Comparison of ENCODE assay signal across 8 cellular contexts in genomic region chr15:80695099-80695910, GRCh38. TPM values are rescaled to one million over a fixed set of nuclear protein-coding genes. Genes with fewer than 3 reads are reported as not detected.
DNase-seq lines count a peak whose midpoint lies in the region; ATAC-seq and TF ChIP-seq lines count a peak whose summit lies in the region.

Gene ABHD17C, plus strand, starts transcription at chr15:80695310. Its CDS starts 120 bp downstream, at chr15:80695430.

- peaks cover 13% of the 10 kb centered on the region; the same call in 1 of the 2 replicates for H4K20me1 ChIP-seq in GM23248 (ENCODE audit: insufficient read depth)
- H4K20me1 ChIP-seq in smooth muscle cell (ENCODE audit: low read depth): peaks cover 36% of the 10 kb centered on the region

- no peaks in the 10 kb centered on the region for H3K9me3 Mint-ChIP-seq in central memory CD8-positive, alpha-beta T cell

- H3K9me3 ChIP-seq in GM23248 (ENCODE audit: low read depth) (no peaks in the 10 kb centered on the region), smooth muscle cell (replicated peaks; ENCODE audit: low read depth) (no peaks in the 10 kb centered on the region)

- H3K4me2 ChIP-seq in GM23248 (ENCODE audit: unreplicated experiment) (peak within 1 kb of the TSS; percentile 98), smooth muscle cell (peak within 1 kb of the TSS; percentile 98)

- H3K4me1 Mint-ChIP-seq in central memory CD8-positive, alpha-beta T cell: peaks cover 42% of the 10 kb centered on the region

- H3K79me2 ChIP-seq in GM23248 (ENCODE audit: insufficient read depth): peaks cover 46% of the 10 kb centered on the region
- H3K79me2 ChIP-seq in smooth muscle cell (ENCODE audit: low read depth): peaks cover 8% of the 10 kb centered on the region

- no peaks in the 10 kb centered on the region for H3K9me2 ChIP-seq in GM23248 (ENCODE audit: insufficient read depth)

- H2AFZ ChIP-seq in GM23248 (peak within 1 kb of the TSS; percentile 86), smooth muscle cell (ENCODE audit: low read depth) (peak within 1 kb of the TSS; percentile 89)

- 0 to 1% methylated on average over 50 to 69 of the region's 122 CpGs for WGBS in GM23248 (ENCODE audit: low coverage in 1 of 2, low lambda C conversion rate in 2 of 2, missing lambda C conversion rate in 2 of 2), 2 experiments
- WGBS in smooth muscle cell (ENCODE audit: low lambda C conversion rate): under 1% methylated on average over 54 of the region's 122 CpGs

- H3K27ac ChIP-seq in GM23248: 0 out of 2 replicates have a peak within 1 kb of the TSS, but pooled peaks have one; percentile 35
- no peak within 1 kb of the TSS for H3K27ac ChIP-seq in smooth muscle cell (ENCODE audit: low read depth)

- TF ChIP-seq CTCF in LNCaP clone FGC (IDR thresholded peaks at IDR 0.05; ENCODE audit: control insufficient read depth, extremely low read depth, insufficient read depth) (no peak), smooth muscle cell (IDR thresholded peaks at IDR 0.05; ENCODE audit: borderline replicate concordance, insufficient read depth, poor library complexity, severe bottlenecking) (no peak)

- H3K4me1 ChIP-seq in GM23248 (ENCODE audit: insufficient read depth) (peaks cover 32% of the 10 kb centered on the region), smooth muscle cell (ENCODE audit: low read depth) (no peaks in the 10 kb centered on the region)

- peak within 1 kb of the TSS; percentile 90 for H3K4me3 Mint-ChIP-seq in central memory CD8-positive, alpha-beta T cell

- peak within 1 kb of the TSS; percentile 85 for H3K27ac Mint-ChIP-seq in central memory CD8-positive, alpha-beta T cell (ENCODE audit: low read depth)

- in situ Hi-C loops in GM23248 (cut with MboI): no loop called here

- peaks cover 17% of the 10 kb centered on the region for H3F3A ChIP-seq in GM23248 (ENCODE audit: insufficient read depth)
- H3F3A ChIP-seq in smooth muscle cell (ENCODE audit: low read depth): no peaks in the 10 kb centered on the region

- H3K36me3 Mint-ChIP-seq in central memory CD8-positive, alpha-beta T cell (ENCODE audit: insufficient read depth): peaks cover 5% of the 10 kb centered on the region

- no peaks in the 10 kb centered on the region for H3K27me3 ChIP-seq in GM23248 (replicated peaks; ENCODE audit: insufficient read depth)
- H3K27me3 ChIP-seq in smooth muscle cell (ENCODE audit: low read depth): no peaks in the 10 kb centered on the region

- H3K36me3 ChIP-seq in GM23248 (ENCODE audit: low read depth) (no peaks in the 10 kb centered on the region), smooth muscle cell (ENCODE audit: low read depth) (no peaks in the 10 kb centered on the region)

- peak; percentile 33 for DNase-seq in GM04504 (ENCODE audit: low read depth)
- DNase-seq in GM23248: peak; percentile 84
- DNase-seq in LNCaP clone FGC (ENCODE audit: low read depth): no peak
- peak; percentile 30 for DNase-seq in UCSD-AML1 (lab: John Stamatoyannopoulos, UW; ENCODE audit: unreplicated experiment)
- peak; percentile 15 to 19 for DNase-seq in central memory CD8-positive, alpha-beta T cell (ENCODE audit: low spot score in 2 of 2)
- peak; percentile 77 for DNase-seq in islet precursor cell
- peak; percentile 37 for DNase-seq in smooth muscle cell (lab: John Stamatoyannopoulos, UW; ENCODE audit: unreplicated experiment)
- no peak for DNase-seq in KG1 (lab: John Stamatoyannopoulos, UW)

- H3K27me3 Mint-ChIP-seq in central memory CD8-positive, alpha-beta T cell: no peaks in the 10 kb centered on the region

- H3K9ac ChIP-seq in GM23248 (peak within 1 kb of the TSS; percentile 84), smooth muscle cell (ENCODE audit: low read depth) (peak within 1 kb of the TSS; percentile 63)

- peak; percentile 53 for ATAC-seq in central memory CD8-positive, alpha-beta T cell (replicated peaks; ENCODE audit: extremely low read depth, poor library complexity, severe bottlenecking)

- peak within 1 kb of the TSS; percentile 89 for H3K4me3 ChIP-seq in GM23248
- H3K4me3 ChIP-seq in LNCaP clone FGC (ENCODE audit: low read depth, low read length): peak within 1 kb of the TSS; percentile 71
- H3K4me3 ChIP-seq in smooth muscle cell: peak within 1 kb of the TSS; percentile 81

RNA-seq across cellular contexts. Expression of gene ABHD17C, which starts in this region (rescaled TPM):
- 3.8 and 8.3 TPM in 2 replicates for total RNA-seq in GM23248 (2014; rRNA removed; shearing (Covaris generic))
- polyA plus RNA-seq in GM23248 (2016; fragmentation: Nextera tagmentation; extraction: Ambion mirVana): 2.1 and 2.2 TPM in 2 replicates
- total RNA-seq in smooth muscle cell: 3.0 and 3.1 TPM in 2 replicates
- polyA plus RNA-seq in smooth muscle cell: 4.1 and 6.3 TPM in 2 replicates

Comparison
In these comparisons a context has a peak if more than half of its experiments do, and no peak if none do; other contexts are left out.
1. DNase-seq: peak in GM04504 (single experiment), GM23248 (single experiment), UCSD-AML1 (single experiment), central memory CD8-positive, alpha-beta T cell (2 of 2), islet precursor cell (single experiment) and smooth muscle cell (single experiment); none in LNCaP clone FGC (single experiment) and KG1 (single experiment).
2. Peak in every context shown above with its lines, with median percentiles within 50 percentile points of each other: H3K4me3 ChIP-seq.